In genomic region chr17:54194268-54194667, GRCh38 we compare ENCODE assay signal across 13 cellular contexts.
"Had no signal": no experiment of that assay in that cellular context is flagged by ENCODE, and none has a peak within 500 bp of the region (broad histone marks: within the 10 kb centered on the region; RNA-seq: fewer than 3 reads in every experiment).

No MANE protein-coding gene starts in this region.

- H3K27ac Mint-ChIP-seq: IgD-negative memory B cell had no signal

- ATAC-seq: K562 had no signal

- H3K4me3 Mint-ChIP-seq: IgD-negative memory B cell had no signal

- DNase-seq: Kasumi-1, MV-4-11, NCI-H1436, NCI-H2081, NCI-H2107, NCI-H2227 treated with DMSO at 0.1 percent for 48 hours, NCI-H526 treated with DMSO at 0.1 percent for 48 hours, NCI-H748 treated with DMSO at 0.1 percent for 48 hours, Right ventricle myocardium superior, RPMI8226, SIG-M5 had no signal

- H3K27me3 Mint-ChIP-seq: IgD-negative memory B cell had no signal

- H3K4me1 Mint-ChIP-seq: IgD-negative memory B cell had no signal

- H3K36me3 Mint-ChIP-seq: IgD-negative memory B cell had no signal
